18 cellular contexts compared by ENCODE assay signal in the genomic region with DNA sequence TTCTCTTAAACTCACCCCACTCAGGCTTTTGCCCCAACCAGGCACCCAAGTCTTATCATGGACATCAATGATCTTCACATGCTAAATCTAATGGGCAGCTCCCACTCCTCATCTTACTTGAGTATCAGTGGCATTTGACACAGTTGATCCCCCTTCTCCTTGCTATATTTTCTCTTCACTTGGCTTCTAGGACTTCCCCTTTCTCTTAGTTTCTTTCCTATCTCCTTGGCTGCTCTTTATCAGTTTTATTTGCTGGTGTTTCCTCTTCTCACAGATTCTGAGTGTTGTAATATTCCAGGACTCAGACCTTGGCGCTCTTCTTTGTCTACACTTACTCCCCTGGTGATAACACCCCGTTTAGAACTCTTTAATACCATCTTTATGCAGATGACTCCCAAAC.
"Had no signal": no experiment of that assay in that cellular context is flagged by ENCODE, and none has a peak within 500 bp of the region (broad histone marks: within the 10 kb centered on the region; RNA-seq: fewer than 3 reads in every experiment).

No MANE protein-coding gene starts in this region.

- H3K4me3 ChIP-seq: breast epithelium, psoas muscle, tibial nerve had no signal

- H3K9me3 ChIP-seq: breast epithelium, psoas muscle, tibial nerve had no signal

- H2AFZ ChIP-seq: parathyroid adenoma had no signal

- H3K9ac ChIP-seq: parathyroid adenoma had no signal

- H3K27me3 ChIP-seq: breast epithelium, tibial nerve had no signal

- H3K4me1 ChIP-seq: breast epithelium, parathyroid adenoma, psoas muscle, tibial nerve had no signal

- DNase-seq: activated CD4-positive, alpha-beta T cell treated with anti-CD3 and anti-CD28 coated beads for 4 hours; activated CD4-positive, alpha-beta T cell treated with anti-CD3 and anti-CD28 coated beads, Interleukin-2, amount 50 U/mL, for 4 hours; activated CD4-positive, CD25-positive, alpha-beta regulatory T cell; activated naive CD4-positive, alpha-beta T cell; activated T-cell treated with anti-CD3 and anti-CD28 coated beads for 4 hours; activated T-cell treated with anti-CD3 and anti-CD28 coated beads, Interleukin-2, amount 50 U/mL, for 72 hours; central memory CD4-positive, alpha-beta T cell; foreskin fibroblast; head of caudate nucleus; hippocampal formation; mesenchymal stem cell; naive thymus-derived CD8-positive, alpha-beta T cell; occipital lobe; psoas muscle; stimulated activated naive CD4-positive, alpha-beta T cell treated with Interleukin-2 at 50 U/mL for 16 hours had no signal

- H3K36me3 ChIP-seq: breast epithelium, tibial nerve had no signal

- H3K79me2 ChIP-seq: parathyroid adenoma had no signal

- H3K27ac ChIP-seq: breast epithelium, parathyroid adenoma, psoas muscle, tibial nerve had no signal
